20 cellular contexts compared by ENCODE assay signal in the genomic region with DNA sequence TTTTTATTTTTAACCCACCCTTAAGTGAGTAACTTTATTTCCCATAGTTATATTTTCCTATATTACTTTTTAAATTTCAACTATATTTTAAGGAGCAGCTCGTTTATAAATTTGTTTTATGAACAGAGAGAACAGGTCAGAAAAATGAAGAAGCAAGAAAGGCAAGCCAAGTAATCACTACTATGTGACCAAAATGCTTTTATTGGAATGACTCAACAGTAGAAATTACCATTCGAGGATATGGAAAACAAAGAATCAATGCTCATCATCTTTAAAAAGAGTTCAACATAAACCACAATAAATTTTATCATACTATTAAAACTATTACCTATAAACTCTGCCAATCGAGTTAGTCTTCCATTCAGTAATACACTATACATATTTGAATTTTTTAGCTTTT. TPM values are rescaled to one million over a fixed set of nuclear protein-coding genes. Genes with fewer than 3 reads are reported as not detected.
"Had no signal": no experiment of that assay in that cellular context is flagged by ENCODE, and none has a peak within 500 bp of the region (broad histone marks: within the 10 kb centered on the region; RNA-seq: fewer than 3 reads in every experiment).

No MANE protein-coding gene starts in this region.

- H3K9me3 ChIP-seq: gastrocnemius medialis, heart right ventricle, thyroid gland, uterus had no signal

- H3K36me3 ChIP-seq: thyroid gland, uterus had no signal

- H3K27ac ChIP-seq: gastrocnemius medialis, heart right ventricle, thyroid gland, uterus had no signal

- H3K9me3 Mint-ChIP-seq: activated B cell treated with CpG ODN at 0.5 μM for 24 hours; activated CD4-positive, alpha-beta T cell treated with anti-CD3 and anti-CD28 coated beads, Interleukin-2, amount 10 ng/mL, durations not matched to agents 24 days and 14 days; activated T-cell treated with anti-CD3 and anti-CD28 coated beads, Interleukin-2, amount 50 U/mL, for 72 hours; endodermal cell; stimulated activated effector memory CD8-positive, alpha-beta T cell treated with anti-CD3 and anti-CD28 coated beads, Interleukin-12 subunit alpha, Interleukin-12 subunit beta, amount 100 ng/mL, for 72 hours had no signal

- H3K4me3 ChIP-seq: gastrocnemius medialis, heart right ventricle, thyroid gland, uterus had no signal

- H3K27me3 Mint-ChIP-seq: activated B cell treated with CpG ODN at 0.5 μM for 24 hours; activated CD4-positive, alpha-beta T cell treated with anti-CD3 and anti-CD28 coated beads, Interleukin-2, amount 10 ng/mL, durations not matched to agents 24 days and 14 days had no signal

- ATAC-seq: activated CD8-positive, alpha-beta T cell treated with anti-CD3 and anti-CD28 coated beads, Interleukin-2, amount 10 ng/mL, durations not matched to agents 7 days and 5 days; activated T-cell treated with anti-CD3 and anti-CD28 coated beads, Interleukin-2, amount 50 U/mL, for 72 hours; gastrocnemius medialis; heart right ventricle; left colon; stimulated activated effector memory CD8-positive, alpha-beta T cell treated with anti-CD3 and anti-CD28 coated beads, Interleukin-12 subunit alpha, Interleukin-12 subunit beta, amount 100 ng/mL, for 72 hours had no signal

- H3K27ac Mint-ChIP-seq: activated B cell treated with CpG ODN at 0.5 μM for 24 hours; activated CD4-positive, alpha-beta T cell treated with anti-CD3 and anti-CD28 coated beads, Interleukin-2, amount 10 ng/mL, durations not matched to agents 24 days and 14 days; activated CD8-positive, alpha-beta T cell treated with anti-CD3 and anti-CD28 coated beads, Interleukin-2, amount 10 ng/mL, durations not matched to agents 7 days and 5 days; endodermal cell; stimulated activated effector memory CD8-positive, alpha-beta T cell treated with anti-CD3 and anti-CD28 coated beads, Interleukin-12 subunit alpha, Interleukin-12 subunit beta, amount 100 ng/mL, for 72 hours had no signal

- H3K4me3 Mint-ChIP-seq: activated B cell treated with CpG ODN at 0.5 μM for 24 hours; activated CD4-positive, alpha-beta T cell treated with anti-CD3 and anti-CD28 coated beads, Interleukin-2, amount 10 ng/mL, durations not matched to agents 24 days and 14 days; activated CD8-positive, alpha-beta T cell treated with anti-CD3 and anti-CD28 coated beads, Interleukin-2, amount 10 ng/mL, durations not matched to agents 7 days and 5 days; activated T-cell treated with anti-CD3 and anti-CD28 coated beads, Interleukin-2, amount 50 U/mL, for 72 hours; endodermal cell; stimulated activated effector memory CD8-positive, alpha-beta T cell treated with anti-CD3 and anti-CD28 coated beads, Interleukin-12 subunit alpha, Interleukin-12 subunit beta, amount 100 ng/mL, for 72 hours had no signal

- DNase-seq: activated B cell treated with CpG ODN at 0.5 μM for 24 hours; activated CD4-positive, alpha-beta T cell treated with anti-CD3 and anti-CD28 coated beads, Interleukin-2, amount 10 ng/mL, durations not matched to agents 24 days and 14 days; activated CD8-positive, alpha-beta memory T cell treated with anti-CD3 and anti-CD28 coated beads, Interleukin-2, amount 50 U/mL, for 4 hours; activated CD8-positive, alpha-beta T cell treated with anti-CD3 and anti-CD28 coated beads, Interleukin-2, amount 10 ng/mL, durations not matched to agents 7 days and 5 days; activated T-cell treated with anti-CD3 and anti-CD28 coated beads, Interleukin-2, amount 50 U/mL, for 72 hours; aorta; dermis blood vessel endothelial cell; endodermal cell; gastrocnemius medialis; heart right ventricle; left colon; retina; thyroid gland; uterus had no signal

- FAIRE-seq: islet of Langerhans, TTC549 had no signal

- H3K27me3 ChIP-seq: gastrocnemius medialis, heart right ventricle, thyroid gland, uterus had no signal

RNA-seq across cellular contexts. Expression of a gene that starts 41.8 kb away (rescaled TPM):
- total RNA-seq: activated B cell treated with CpG ODN at 0.5 μM for 24 hours; activated CD4-positive, alpha-beta T cell treated with anti-CD3 and anti-CD28 coated beads, Interleukin-2, amount 10 ng/mL, durations not matched to agents 24 days and 14 days; activated CD8-positive, alpha-beta T cell treated with anti-CD3 and anti-CD28 coated beads, Interleukin-2, amount 10 ng/mL, durations not matched to agents 7 days and 5 days; activated T-cell treated with anti-CD3 and anti-CD28 coated beads, Interleukin-2, amount 50 U/mL, for 72 hours; cerebellum; dermis blood vessel endothelial cell; endodermal cell; lung microvascular endothelial cell; T-helper 2 cell treated with Interferon-gamma antibody and Interleukin-4, amounts not matched to agents 100 ng/mL and 5 ng/mL, for 36 hours; uterus had no signal
